In the genomic region with DNA sequence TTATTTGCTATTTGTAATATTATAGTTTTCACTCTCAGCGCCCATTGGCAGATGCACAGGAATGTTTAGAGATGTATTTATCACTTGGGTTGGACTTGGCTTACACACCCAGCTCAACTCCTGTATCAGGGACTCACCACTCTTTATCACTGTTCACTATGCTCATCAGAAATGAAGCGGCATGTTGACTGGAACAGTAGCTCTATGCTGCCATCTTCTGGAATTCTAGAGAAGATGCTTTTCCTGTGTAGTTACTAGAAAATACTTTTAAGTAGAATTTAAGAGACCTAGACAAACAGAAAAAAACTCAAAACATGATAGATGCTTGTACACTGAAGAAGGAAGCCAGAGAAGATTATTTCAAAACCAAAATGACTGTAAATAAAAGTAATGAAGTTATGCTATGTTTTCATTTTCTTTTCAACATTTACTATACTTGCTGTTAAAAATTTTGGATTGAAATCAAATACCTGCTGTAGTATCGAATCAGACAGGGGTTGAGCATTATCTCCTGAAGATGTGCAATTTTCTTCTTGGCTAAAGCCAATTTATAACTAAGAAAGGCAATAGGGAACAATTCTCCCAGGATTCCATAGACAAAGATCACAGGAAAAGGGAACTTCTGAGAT, we compare ENCODE assay signal across 1 cellular context.
TF ChIP-seq lines count a peak whose summit lies in the region.

No MANE protein-coding gene starts in this region.

TF ChIP-seq in HCT116, 20 proteins besides CTCF, POLR2A, EP300 and RAD21:
- TF ChIP-seq EZH2 (IDR thresholded peaks at IDR 0.05) (no peak), YY1 (IDR thresholded peaks at IDR 0.05; ENCODE audit: extremely low read depth, insufficient replicate concordance, low read depth, low read length) (no peak), EGR1 (IDR thresholded peaks at IDR 0.05; ENCODE audit: low read depth) (no peak)
